24 cellular contexts compared by ENCODE assay signal in the genomic region with DNA sequence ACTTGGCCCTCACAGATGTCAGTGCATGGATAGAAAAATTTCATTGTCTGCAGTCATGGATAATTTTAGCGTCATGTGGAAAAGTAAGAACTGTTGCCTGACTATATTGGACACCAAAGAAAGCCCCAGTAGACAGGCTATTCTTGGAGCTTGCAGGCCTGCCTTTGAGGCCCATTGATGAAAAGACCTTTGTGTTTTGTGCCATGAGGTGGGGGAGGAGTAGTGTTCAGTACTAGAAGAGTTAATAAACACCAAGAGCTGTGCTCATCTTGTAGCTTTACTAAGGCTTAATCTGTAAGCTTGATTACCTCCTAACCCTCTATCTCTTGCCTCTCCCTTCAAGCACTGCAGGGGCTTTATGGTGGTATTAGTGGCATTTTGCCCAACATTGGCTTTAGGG.
DNase-seq lines count a peak whose midpoint lies in the region; TF ChIP-seq lines count a peak whose summit lies in the region.
"Had no signal": no experiment of that assay in that cellular context is flagged by ENCODE, and none has a peak within 500 bp of the region (broad histone marks: within the 10 kb centered on the region; RNA-seq: fewer than 3 reads in every experiment).

No MANE protein-coding gene starts in this region.

- peaks cover 0 to 7% (median 1%) of the 10 kb centered on the region in 4 donors for H3K4me1 Mint-ChIP-seq in CD4-positive, alpha-beta memory T cell

- in situ Hi-C loops in GM13976 (cut with MboI; ENCODE audit: low sequenced_read_pairs, unreplicated experiment) = no loop called here

- no peaks in the 10 kb centered on the region for H3K27me3 ChIP-seq in WERI-Rb-1 (ENCODE audit: insufficient read depth, low read depth, severe bottlenecking)
- no peaks in the 10 kb centered on the region for H3K27me3 ChIP-seq in smooth muscle cell (ENCODE audit: low read depth)
- no peaks in the 10 kb centered on the region for H3K27me3 ChIP-seq in CD4-positive, alpha-beta memory T cell (ENCODE audit: insufficient read depth, low read length)
- H3K27me3 ChIP-seq: foreskin keratinocyte had no signal

- H3K27me3 Mint-ChIP-seq in CD4-positive, alpha-beta memory T cell = no peaks in the 10 kb centered on the region
- H3K27me3 Mint-ChIP-seq: activated CD4-positive, alpha-beta memory T cell treated with anti-CD3 and anti-CD28 coated beads for 36 hours; naive B cell; stimulated activated naive B cell treated with anti-CD40 and anti-IgM and Interleukin-4, amounts not matched to agents 10 μg/mL and 1 μg/mL and 100 μg/mL, for 72 hours had no signal

- TF ChIP-seq CTCF in WERI-Rb-1 (IDR thresholded peaks at IDR 0.05; ENCODE audit: low read depth, low read length) = no peak
- no peak for TF ChIP-seq CTCF in smooth muscle cell (IDR thresholded peaks at IDR 0.05; ENCODE audit: borderline replicate concordance, insufficient read depth, poor library complexity, severe bottlenecking)
- no peak for TF ChIP-seq CTCF in GM13976 (IDR thresholded peaks at IDR 0.05; ENCODE audit: borderline replicate concordance, control extremely low read depth, extremely low read depth, insufficient read depth, missing control alignments)

- no peaks in the 10 kb centered on the region for H4K20me1 ChIP-seq in smooth muscle cell (ENCODE audit: low read depth)

- POLR2A ChIA-PET in CD4-positive, alpha-beta memory T cell (lab: Charles Lee; ENCODE audit: partially characterized antibody) = no interaction called here

- DNase-seq in NCI-H1092 treated with DMSO at 0.1 percent for 48 hours (lab: John Stamatoyannopoulos, UW) (peak; percentile 41), NCI-H1092 (lab: John Stamatoyannopoulos, UW) (no peak), WERI-Rb-1 (peak; percentile 51), myocyte (ENCODE audit: low read depth) (peak; percentile 67), smooth muscle cell (lab: John Stamatoyannopoulos, UW; ENCODE audit: unreplicated experiment) (no peak), NCI-H187 treated with DMSO at 0.1 percent for 48 hours (lab: John Stamatoyannopoulos, UW) (no peak), GM13976 (ENCODE audit: low spot score) (no peak)
- no peak for DNase-seq in CD4-positive, alpha-beta memory T cell
- DNase-seq: activated CD4-positive, alpha-beta memory T cell treated with anti-CD3 and anti-CD28 coated beads for 36 hours; activated naive CD8-positive, alpha-beta T cell treated with anti-CD3 and anti-CD28 coated beads, Interleukin-2, amount 10 ng/mL, durations not matched to agents 7 days and 5 days; effector CD4-positive, alpha-beta T cell; erythroblast; foreskin keratinocyte; hippocampal formation; naive B cell; NCI-H1048; NCI-H2029 treated with DMSO at 0.1 percent for 48 hours; NCI-H446 treated with DMSO at 0.1 percent for 48 hours; posterior cingulate gyrus; stimulated activated CD4-positive, alpha-beta T cell treated with anti-CD3 and anti-CD28 coated beads, Interleukin-2, amount 100 ng/mL, for 24 hours; stimulated activated naive B cell treated with anti-CD40 and anti-IgM and Interleukin-4, amounts not matched to agents 10 μg/mL and 1 μg/mL and 100 μg/mL, for 72 hours had no signal

- intact Hi-C loops in CD4-positive, alpha-beta memory T cell (cut with micrococcal nuclease) = no loop called here

- no peak overlapping the region for H3K27ac Mint-ChIP-seq in CD4-positive, alpha-beta memory T cell
- H3K27ac Mint-ChIP-seq: activated CD4-positive, alpha-beta memory T cell treated with anti-CD3 and anti-CD28 coated beads for 36 hours; activated naive CD8-positive, alpha-beta T cell treated with anti-CD3 and anti-CD28 coated beads, Interleukin-2, amount 10 ng/mL, durations not matched to agents 7 days and 5 days; naive B cell; stimulated activated naive B cell treated with anti-CD40 and anti-IgM and Interleukin-4, amounts not matched to agents 10 μg/mL and 1 μg/mL and 100 μg/mL, for 72 hours had no signal

- peaks cover 0 to 7% of the 10 kb centered on the region in 2 donors for H3K36me3 Mint-ChIP-seq in CD4-positive, alpha-beta memory T cell
- H3K36me3 Mint-ChIP-seq: activated CD4-positive, alpha-beta memory T cell treated with anti-CD3 and anti-CD28 coated beads for 36 hours had no signal

- no peaks in the 10 kb centered on the region for H3K36me3 ChIP-seq in WERI-Rb-1
- no peaks in the 10 kb centered on the region for H3K36me3 ChIP-seq in smooth muscle cell (ENCODE audit: low read depth)
- no peaks in the 10 kb centered on the region for H3K36me3 ChIP-seq in CD4-positive, alpha-beta memory T cell (ENCODE audit: insufficient read depth, low read length)

- H3K4me2 ChIP-seq in smooth muscle cell = no peak overlapping the region

- H3K27ac ChIP-seq in WERI-Rb-1 = peak overlapping the region; percentile 43
- H3K27ac ChIP-seq in smooth muscle cell (ENCODE audit: low read depth) = no peak overlapping the region
- H3K27ac ChIP-seq in CD4-positive, alpha-beta memory T cell (ENCODE audit: low read depth, low read length) = no peak overlapping the region
- H3K27ac ChIP-seq: 22Rv1, foreskin keratinocyte, skin epidermis had no signal

- no peak overlapping the region for H3K4me3 ChIP-seq in WERI-Rb-1 (ENCODE audit: low read depth, low read length)
- no peak overlapping the region for H3K4me3 ChIP-seq in smooth muscle cell
- no peak overlapping the region for H3K4me3 ChIP-seq in CD4-positive, alpha-beta memory T cell (ENCODE audit: low read length in 2 of 2)
- H3K4me3 ChIP-seq: lung, skin epidermis had no signal

- H3K9ac ChIP-seq in smooth muscle cell (ENCODE audit: low read depth) = no peak overlapping the region

- H3K79me2 ChIP-seq in smooth muscle cell (ENCODE audit: low read depth) = no peaks in the 10 kb centered on the region

- CTCF ChIA-PET in CD4-positive, alpha-beta memory T cell (lab: Charles Lee; ENCODE audit: partially characterized antibody) = interaction anchor here (1.2 kb wide), 1 partner anchor 10 kb away, joined by 4 read pairs; no protein-coding TSS in a partner anchor

- H3K9me3 ChIP-seq in WERI-Rb-1 (ENCODE audit: severe bottlenecking) = peaks cover 5% of the 10 kb centered on the region
- H3K9me3 ChIP-seq in smooth muscle cell (replicated peaks; ENCODE audit: low read depth) = no peaks in the 10 kb centered on the region
- H3K9me3 ChIP-seq in CD4-positive, alpha-beta memory T cell (ENCODE audit: control insufficient read depth in 1 of 2, low read length in 2 of 2) = no peaks in the 10 kb centered on the region

- peak overlapping the region; percentile 3 for H2AFZ ChIP-seq in smooth muscle cell (ENCODE audit: low read depth)

- peaks cover 0 to 2% (median 0%) of the 10 kb centered on the region in 8 donors for H3K9me3 Mint-ChIP-seq in CD4-positive, alpha-beta memory T cell
- H3K9me3 Mint-ChIP-seq: activated CD4-positive, alpha-beta memory T cell treated with anti-CD3 and anti-CD28 coated beads for 36 hours had no signal

- no peaks in the 10 kb centered on the region for H3F3A ChIP-seq in smooth muscle cell (ENCODE audit: low read depth)

- H3K4me3 Mint-ChIP-seq in CD4-positive, alpha-beta memory T cell = no peak overlapping the region
- H3K4me3 Mint-ChIP-seq: activated CD4-positive, alpha-beta memory T cell treated with anti-CD3 and anti-CD28 coated beads for 36 hours; activated naive CD8-positive, alpha-beta T cell treated with anti-CD3 and anti-CD28 coated beads, Interleukin-2, amount 10 ng/mL, durations not matched to agents 7 days and 5 days; naive B cell; stimulated activated naive B cell treated with anti-CD40 and anti-IgM and Interleukin-4, amounts not matched to agents 10 μg/mL and 1 μg/mL and 100 μg/mL, for 72 hours had no signal

- 71% methylated on average over 1 of the region's 1 CpG for WGBS in smooth muscle cell (ENCODE audit: low lambda C conversion rate)

- peaks cover 23% of the 10 kb centered on the region for H3K4me1 ChIP-seq in smooth muscle cell (ENCODE audit: low read depth)
- H3K4me1 ChIP-seq in CD4-positive, alpha-beta memory T cell (ENCODE audit: insufficient read depth, low read length) = no peaks in the 10 kb centered on the region
- H3K4me1 ChIP-seq: foreskin keratinocyte had no signal

Comparison
In these comparisons a context has a peak if more than half of its experiments do, and no peak if none do; other contexts are left out.
1. DNase-seq: peak in NCI-H1092 treated with DMSO at 0.1 percent for 48 hours (single experiment), WERI-Rb-1 (single experiment) and myocyte (single experiment); none in NCI-H1092 (single experiment), smooth muscle cell (single experiment), NCI-H187 treated with DMSO at 0.1 percent for 48 hours (single experiment), CD4-positive, alpha-beta memory T cell (0 of 5) and GM13976 (single experiment).